In genomic region chr6:52546678-52547077, GRCh38 we compare ENCODE assay signal across 11 cellular contexts. TPM values are rescaled to one million over a fixed set of nuclear protein-coding genes. Genes with fewer than 3 reads are reported as not detected.
A peak's percentile ranks its signal among the peaks of the same experiment; 100 is the strongest.
DNase-seq lines count a peak whose midpoint lies in the region; ATAC-seq, FAIRE-seq and TF ChIP-seq lines count a peak whose summit lies in the region.
"Had no signal": no experiment of that assay in that cellular context is flagged by ENCODE, and none has a peak within 500 bp of the region (broad histone marks: within the 10 kb centered on the region; RNA-seq: fewer than 3 reads in every experiment).

No MANE protein-coding gene starts in this region.

- H3K9me3 Mint-ChIP-seq in astrocyte (ENCODE audit: unreplicated experiment), result peaks cover 5% of the 10 kb centered on the region
- H3K9me3 Mint-ChIP-seq: naive thymus-derived CD4-positive, alpha-beta T cell had no signal

- H3K9me3 ChIP-seq in astrocyte (ENCODE audit: insufficient read depth, low read depth, low read length), result no peaks in the 10 kb centered on the region

- H3K36me3 ChIP-seq in astrocyte (ENCODE audit: insufficient read depth, low read length), result peaks cover 10% of the 10 kb centered on the region

- intact Hi-C loops in left colon (cut with DNase I, micrococcal nuclease), result no loop called here

- H3K27me3 Mint-ChIP-seq in astrocyte (ENCODE audit: low read depth, unreplicated experiment), result no peaks in the 10 kb centered on the region
- H3K27me3 Mint-ChIP-seq: naive thymus-derived CD4-positive, alpha-beta T cell had no signal

- peak overlapping the region; percentile 39 for H3K4me2 ChIP-seq in astrocyte (ENCODE audit: low read length)

- H3K36me3 Mint-ChIP-seq in astrocyte (ENCODE audit: low read depth, unreplicated experiment), result peaks cover 26% of the 10 kb centered on the region

- H3K4me3 Mint-ChIP-seq in astrocyte (ENCODE audit: unreplicated experiment), result peak overlapping the region; percentile 47

- no peak overlapping the region for H3K4me3 ChIP-seq in astrocyte (ENCODE audit: insufficient read depth, low read depth, low read length)

- peaks cover 92% of the 10 kb centered on the region for H3K4me1 Mint-ChIP-seq in astrocyte (ENCODE audit: low read depth, unreplicated experiment)

- peak overlapping the region; percentile 28 for H3K27ac Mint-ChIP-seq in astrocyte (ENCODE audit: unreplicated experiment)

- H3K27me3 ChIP-seq in astrocyte (ENCODE audit: insufficient read depth, low read length), result no peaks in the 10 kb centered on the region

- peaks cover 30% of the 10 kb centered on the region for H4K20me1 ChIP-seq in astrocyte (ENCODE audit: insufficient read depth, low read length)

- TF ChIP-seq CTCF in astrocyte (IDR thresholded peaks at IDR 0.05; ENCODE audit: insufficient read depth, low read depth, low read length), result no peak

- peaks cover 100% of the 10 kb centered on the region for H3K79me2 ChIP-seq in astrocyte (ENCODE audit: insufficient read depth, low read length)

- ATAC-seq in GM18511 (IDR thresholded peaks at IDR 0.05; ENCODE audit: unreplicated experiment), result peak; percentile 81
- peak; percentile 89 for ATAC-seq in GM21447 (IDR thresholded peaks at IDR 0.05; ENCODE audit: unreplicated experiment)
- ATAC-seq in HG03103 (IDR thresholded peaks at IDR 0.05; ENCODE audit: low read depth, unreplicated experiment), result peak; percentile 76
- ATAC-seq in left colon, result no peak
- ATAC-seq: naive thymus-derived CD4-positive, alpha-beta T cell had no signal

- DNase-seq in astrocyte (ENCODE audit: low read depth) (no peak), HTR-8/SVneo (ENCODE audit: insufficient read length, low spot score) (no peak), left colon (no peak), NCI-H1930 (lab: John Stamatoyannopoulos, UW) (no peak)
- DNase-seq in stimulated activated naive CD4-positive, alpha-beta T cell (lab: John Stamatoyannopoulos, UW), result no peak
- DNase-seq: naive thymus-derived CD4-positive, alpha-beta T cell; NCI-H1105 treated with DMSO at 0.1 percent for 48 hours had no signal

- peak overlapping the region; percentile 29 for H3K9ac ChIP-seq in astrocyte (ENCODE audit: low read length)

- peaks cover 88% of the 10 kb centered on the region for H3K4me1 ChIP-seq in astrocyte (ENCODE audit: insufficient read depth, low read length)

- FAIRE-seq in astrocyte (lab: Jason Lieb, UNC) (no peak), HTR-8/SVneo (lab: Jason Lieb, UNC) (no peak)
- FAIRE-seq: urothelium cell line had no signal

- H2AFZ ChIP-seq in astrocyte (ENCODE audit: low read depth, low read length), result no peak overlapping the region

- H3K27ac ChIP-seq in astrocyte (ENCODE audit: low read depth, low read length), result peak overlapping the region; percentile 57

RNA-seq across cellular contexts. Expression of gene TRAM2, which starts 30.2 kb away (rescaled TPM):
- total RNA-seq in astrocyte, result 88.7 and 93.4 TPM in 2 replicates
- 10 to 100 TPM; 15.3 to 23.7 TPM for total RNA-seq in left colon
